1 cellular context compared by ENCODE assay signal in genomic region chr11:19933801-19934488, GRCh38.
TF ChIP-seq lines count a peak whose summit lies in the region.

No MANE protein-coding gene starts in this region.

TF ChIP-seq in IMR-90, 13 proteins besides CTCF, POLR2A, EP300 and RAD21 (continued from another document):
- TF ChIP-seq USF2 (IDR thresholded peaks at IDR 0.05; ENCODE audit: low read depth, low read length) (no peak), MAFK (IDR thresholded peaks at IDR 0.05; ENCODE audit: low read depth, low read length) (no peak), CHD1 (IDR thresholded peaks at IDR 0.05; ENCODE audit: low read depth, low read length) (no peak)
